ENCODE assay signal across 35 cellular contexts in the genomic region with DNA sequence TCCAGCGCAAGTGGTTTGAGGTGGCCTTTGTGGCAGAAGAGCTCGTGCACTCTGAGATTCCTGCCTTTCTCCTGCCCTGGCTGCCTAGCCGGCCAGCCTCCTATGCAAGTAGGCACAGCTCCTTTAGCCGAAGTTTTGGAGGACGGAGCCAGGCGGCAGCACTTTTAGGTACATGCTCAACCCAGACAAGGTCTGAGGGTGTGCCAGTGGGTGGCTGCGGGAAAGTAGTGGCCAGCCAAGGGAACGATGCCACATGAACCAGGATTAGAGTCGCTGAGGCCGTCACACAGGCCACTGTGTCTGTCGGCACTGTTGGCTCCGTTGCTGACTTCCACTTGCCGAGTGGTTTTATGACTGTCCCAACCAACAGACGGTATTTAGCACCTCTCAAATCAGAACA.
"Had no signal": no experiment of that assay in that cellular context is flagged by ENCODE, and none has a peak within 500 bp of the region (broad histone marks: within the 10 kb centered on the region; RNA-seq: fewer than 3 reads in every experiment).

No MANE protein-coding gene starts in this region.

- H3K4me1 Mint-ChIP-seq: activated B cell treated with CpG ODN at 0.5 μM for 24 hours had no signal

- FAIRE-seq: astrocyte, TTC549 had no signal

- H3K4me3 ChIP-seq: adrenal gland, body of pancreas, breast epithelium, Peyer's patch, SJSA1 had no signal

- H3K4me2 ChIP-seq: SK-N-SH had no signal

- H3K27me3 ChIP-seq: adrenal gland, body of pancreas, breast epithelium, Peyer's patch, SJSA1 had no signal

- H3K36me3 ChIP-seq: breast epithelium had no signal

- DNase-seq: activated B cell treated with CpG ODN at 0.5 μM for 24 hours; activated CD4-positive, alpha-beta memory T cell treated with anti-CD3 and anti-CD28 coated beads for 36 hours; activated CD4-positive, alpha-beta T cell treated with anti-CD3 and anti-CD28 coated beads for 4 hours; activated CD4-positive, alpha-beta T cell treated with anti-CD3 and anti-CD28 coated beads, Interleukin-2, amount 50 U/mL, for 1 hour; activated CD4-positive, CD25-positive, alpha-beta regulatory T cell treated with anti-CD3 and anti-CD28 coated beads, Interleukin-2, amount 50 U/mL, for 72 hours; activated CD8-positive, alpha-beta memory T cell treated with anti-CD3 and anti-CD28 coated beads, Interleukin-2, amount 50 U/mL, for 4 hours; activated gamma-delta T cell treated with Interleukin-2 at 50 U/mL for 16 hours; activated naive CD4-positive, alpha-beta T cell treated with anti-CD3 and anti-CD28 coated beads for 36 hours; activated T-cell treated with anti-CD3 and anti-CD28 coated beads for 4 hours; activated T-cell treated with anti-CD3 and anti-CD28 coated beads, Interleukin-2, amount 50 U/mL, for 4 hours; adrenal gland; body of pancreas; NCI-H1105; NCI-H1417 treated with DMSO at 0.1 percent for 48 hours; NCI-H187 treated with DMSO at 0.1 percent for 48 hours; NCI-H2081; NCI-H226; NCI-H446 treated with DMSO at 0.1 percent for 48 hours; NCI-H524; NCI-H69; NCI-H82; NK-92 treated with Interleukin-12 subunit alpha and Interleukin-12 subunit beta, amount 100 ng/mL, for 24 hours; PC-3; Peyer's patch; RPMI8226; SHP77 treated with DMSO at 0.1 percent for 48 hours; SK-N-SH had no signal

- H3K27ac ChIP-seq: adrenal gland, body of pancreas, breast epithelium, Peyer's patch, SJSA1 had no signal

- H3K9me3 ChIP-seq: adrenal gland, body of pancreas, breast epithelium, Peyer's patch, SJSA1, SK-N-SH had no signal

- H3K4me1 ChIP-seq: adrenal gland, breast epithelium, Peyer's patch, SJSA1 had no signal

- H3K27me3 Mint-ChIP-seq: activated B cell treated with CpG ODN at 0.5 μM for 24 hours; activated CD4-positive, alpha-beta memory T cell treated with anti-CD3 and anti-CD28 coated beads for 36 hours had no signal

- H3K27ac Mint-ChIP-seq: activated B cell treated with CpG ODN at 0.5 μM for 24 hours; activated CD4-positive, alpha-beta memory T cell treated with anti-CD3 and anti-CD28 coated beads for 36 hours; activated naive CD4-positive, alpha-beta T cell treated with anti-CD3 and anti-CD28 coated beads for 36 hours; activated T-helper 1 cell treated with anti-CD3 and anti-CD28 coated beads, Interleukin-12 subunit alpha, Interleukin-12 subunit beta, Interleukin-2, Interleukin-4 antibody, amounts not matched to agents 30 ng/mL and 10 ng/mL and 1 ng/mL, durations not matched to agents 14 hours and 24 hours and 36 hours; T-helper 1 cell treated with Interleukin-12 subunit alpha and Interleukin-12 subunit beta and Interleukin-4 antibody, amounts not matched to agents 30 μg/mL and 1 μg/mL, for 36 hours; T-helper 2 cell treated with Interferon-gamma antibody and Interleukin-4, amounts not matched to agents 5 μg/mL and 100 μg/mL, for 36 hours had no signal

- H3K9me3 Mint-ChIP-seq: activated B cell treated with CpG ODN at 0.5 μM for 24 hours; activated CD4-positive, alpha-beta memory T cell treated with anti-CD3 and anti-CD28 coated beads for 36 hours; activated naive CD4-positive, alpha-beta T cell treated with anti-CD3 and anti-CD28 coated beads for 36 hours; activated naive CD4-positive, alpha-beta T cell treated with anti-CD3 and anti-CD28 coated beads, Interleukin-2, amount 50 U/mL, for 72 hours; activated T-cell treated with anti-CD3 and anti-CD28 coated beads, Interleukin-2, amount 50 U/mL, for 4 hours; activated T-helper 1 cell treated with anti-CD3 and anti-CD28 coated beads, Interleukin-12 subunit alpha, Interleukin-12 subunit beta, Interleukin-2, Interleukin-4 antibody, amounts not matched to agents 30 ng/mL and 10 ng/mL and 1 ng/mL, durations not matched to agents 14 hours and 24 hours and 36 hours; T-helper 1 cell treated with Interleukin-12 subunit alpha and Interleukin-12 subunit beta and Interleukin-4 antibody, amounts not matched to agents 30 μg/mL and 1 μg/mL, for 36 hours; T-helper 2 cell treated with Interferon-gamma antibody and Interleukin-4, amounts not matched to agents 5 μg/mL and 100 μg/mL, for 36 hours had no signal

- H3K9ac ChIP-seq: SK-N-SH had no signal

- H3K4me3 Mint-ChIP-seq: activated B cell treated with CpG ODN at 0.5 μM for 24 hours; activated CD4-positive, alpha-beta memory T cell treated with anti-CD3 and anti-CD28 coated beads for 36 hours; activated naive CD4-positive, alpha-beta T cell treated with anti-CD3 and anti-CD28 coated beads for 36 hours; activated T-cell treated with anti-CD3 and anti-CD28 coated beads, Interleukin-2, amount 50 U/mL, for 4 hours; activated T-helper 1 cell treated with anti-CD3 and anti-CD28 coated beads, Interleukin-12 subunit alpha, Interleukin-12 subunit beta, Interleukin-2, Interleukin-4 antibody, amounts not matched to agents 30 ng/mL and 10 ng/mL and 1 ng/mL, durations not matched to agents 14 hours and 24 hours and 36 hours; T-helper 1 cell treated with Interleukin-12 subunit alpha and Interleukin-12 subunit beta and Interleukin-4 antibody, amounts not matched to agents 30 μg/mL and 1 μg/mL, for 36 hours; T-helper 2 cell treated with Interferon-gamma antibody and Interleukin-4, amounts not matched to agents 5 μg/mL and 100 μg/mL, for 36 hours had no signal

- ATAC-seq: activated naive CD4-positive, alpha-beta T cell treated with anti-CD3 and anti-CD28 coated beads, Interleukin-2, amount 50 U/mL, for 72 hours; activated T-cell treated with anti-CD3 and anti-CD28 coated beads, Interleukin-2, amount 50 U/mL, for 4 hours; body of pancreas; PC-3 had no signal
